24 cellular contexts compared by ENCODE assay signal in the genomic region with DNA sequence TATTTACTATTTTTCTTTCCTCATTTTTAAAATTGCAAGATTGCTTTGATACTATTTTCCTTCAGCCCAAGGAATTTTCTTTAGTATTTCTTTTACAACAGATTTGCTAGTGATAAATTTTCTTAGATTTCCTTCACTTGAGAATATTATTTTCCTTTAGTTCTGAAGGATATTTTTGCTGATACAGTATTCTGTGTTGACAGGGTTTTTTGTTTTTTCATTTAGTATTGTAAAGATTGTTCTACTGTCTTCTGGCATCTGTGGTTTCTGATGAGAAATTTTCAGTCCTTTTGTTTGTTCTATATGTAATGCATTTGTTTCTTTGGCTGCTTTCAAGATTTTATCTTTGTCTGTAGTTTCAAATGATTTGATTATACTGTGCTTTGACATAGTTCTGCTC. TPM values are rescaled to one million over a fixed set of nuclear protein-coding genes. Genes with fewer than 3 reads are reported as not detected.
DNase-seq lines count a peak whose midpoint lies in the region; ATAC-seq, FAIRE-seq and TF ChIP-seq lines count a peak whose summit lies in the region.
"Had no signal": no experiment of that assay in that cellular context is flagged by ENCODE, and none has a peak within 500 bp of the region (broad histone marks: within the 10 kb centered on the region; RNA-seq: fewer than 3 reads in every experiment).

No MANE protein-coding gene starts in this region.

- H3K9me3 ChIP-seq in HepG2 (ENCODE audit: low read length) (peaks cover 4% of the 10 kb centered on the region; the same call in 1 of the 2 replicates), right lobe of liver (no peaks in the 10 kb centered on the region), K562 (replicated peaks; ENCODE audit: control insufficient read depth, insufficient read depth, low read depth, low read length) (no peaks in the 10 kb centered on the region)
- H3K9me3 ChIP-seq: Caco-2 had no signal

- TF ChIP-seq POLR2A in HepG2 (IDR thresholded peaks at IDR 0.05; ENCODE audit: insufficient read depth in 1 of 2, low read depth in 2 of 2, low read length in 2 of 2) (no peak), right lobe of liver (IDR thresholded peaks at IDR 0.05) (no peak), K562 (conservative IDR thresholded peaks at IDR 0.05) (no peak)

- ATAC-seq in HepG2 (no peak), right lobe of liver (no peak), K562 (no peak), GM21576 (IDR thresholded peaks at IDR 0.05; ENCODE audit: unreplicated experiment) (no peak)
- ATAC-seq in activated T-cell treated with anti-CD3 and anti-CD28 coated beads, Interleukin-2, amount 50 U/mL, for 72 hours (replicated peaks in 1 of 2): no peak
- ATAC-seq: CD8-positive, alpha-beta T cell; GM23338; HCT116 had no signal

- H3K4me1 ChIP-seq in HepG2 (ENCODE audit: insufficient read depth, low read length) (no peaks in the 10 kb centered on the region), right lobe of liver (no peaks in the 10 kb centered on the region), K562 (replicated peaks in 1 of 2; ENCODE audit: control insufficient read depth in 2 of 2, insufficient read depth in 2 of 2, low read length in 2 of 2) (no peaks in the 10 kb centered on the region)
- H3K4me1 ChIP-seq: Caco-2 had no signal

- 0 out of 5 replicates have a peak, but pooled peaks cover 0 to 3% of the 10 kb centered on the region in 2 experiments for H3K36me3 ChIP-seq in HepG2 (replicated peaks in 1 of 2; ENCODE audit: control insufficient read depth in 1 of 2, insufficient read depth in 2 of 2, low read length in 2 of 2)
- H3K36me3 ChIP-seq in right lobe of liver: no peaks in the 10 kb centered on the region
- no peaks in the 10 kb centered on the region for H3K36me3 ChIP-seq in K562 (ENCODE audit: control insufficient read depth, insufficient read depth, low read length)

- CTCF ChIA-PET in HepG2 (lab: Yijun Ruan, JAX; ENCODE audit: low intra/inter-chr PET ratio, low total read pairs) (no interaction called here), K562 (lab: Yijun Ruan, JAX; ENCODE audit: low intra/inter-chr PET ratio) (no interaction called here)

- H3K79me2 ChIP-seq in HepG2 (ENCODE audit: insufficient read depth, low read length) (peaks cover 9% of the 10 kb centered on the region), K562 (ENCODE audit: control insufficient read depth, insufficient read depth, low read length) (0 out of 3 replicates have a peak, but pooled peaks cover 2% of the 10 kb centered on the region)

- H3K4me3 ChIP-seq in HepG2 (replicated peaks in 1 of 3; ENCODE audit: insufficient read depth in 1 of 3, low read depth in 2 of 3, low read length in 3 of 3): no peak overlapping the region
- no peak overlapping the region for H3K4me3 ChIP-seq in right lobe of liver
- no peak overlapping the region for H3K4me3 ChIP-seq in K562
- H3K4me3 ChIP-seq: BLaER1, GM23338 had no signal

- H2AFZ ChIP-seq in HepG2 (ENCODE audit: low read length): no peak overlapping the region
- H2AFZ ChIP-seq in K562 (ENCODE audit: low read depth, low read length): no peak overlapping the region
- H2AFZ ChIP-seq: GM23338 had no signal

- H3K9ac ChIP-seq in HepG2 (ENCODE audit: insufficient read depth, low read depth, low read length): no peak overlapping the region
- H3K9ac ChIP-seq in K562 (ENCODE audit: insufficient read depth in 1 of 2, low read depth in 2 of 2, low read length in 2 of 2): no peak overlapping the region
- H3K9ac ChIP-seq: BLaER1 had no signal

- H3K27me3 Mint-ChIP-seq in activated T-cell treated with anti-CD3 and anti-CD28 coated beads, Interleukin-2, amount 50 U/mL, for 72 hours (ENCODE audit: low read depth): no peaks in the 10 kb centered on the region
- H3K27me3 Mint-ChIP-seq: B cell; CD4-positive, CD25-positive, alpha-beta regulatory T cell had no signal

- TF ChIP-seq CTCF in HepG2 (CRISPR knock-in tag; IDR thresholded peaks at IDR 0.05) (no peak), right lobe of liver (IDR thresholded peaks at IDR 0.05) (no peak), K562 (IDR thresholded peaks at IDR 0.05 in 2 of 3, conservative IDR thresholded peaks at IDR 0.05 in 1 of 3; ENCODE audit: insufficient read depth in 2 of 3, low read depth in 1 of 3, low read length in 3 of 3) (no peak)

- no peak for TF ChIP-seq RAD21 in HepG2 (CRISPR knock-in tag; IDR thresholded peaks at IDR 0.05)
- no peak for TF ChIP-seq RAD21 in K562 (CRISPR knock-in tag; conservative IDR thresholded peaks at IDR 0.05 in 1 of 2, IDR thresholded peaks at IDR 0.05 in 1 of 2)

- no peak overlapping the region for H3K4me3 Mint-ChIP-seq in activated T-cell treated with anti-CD3 and anti-CD28 coated beads, Interleukin-2, amount 50 U/mL, for 72 hours
- H3K4me3 Mint-ChIP-seq: B cell; CD4-positive, CD25-positive, alpha-beta regulatory T cell; CD8-positive, alpha-beta T cell; GM23338; H9; HFFc6 had no signal

- no peak overlapping the region for H3K27ac Mint-ChIP-seq in activated T-cell treated with anti-CD3 and anti-CD28 coated beads, Interleukin-2, amount 50 U/mL, for 72 hours
- H3K27ac Mint-ChIP-seq: B cell; CD8-positive, alpha-beta T cell; GM23338; HFFc6 had no signal

- no peaks in the 10 kb centered on the region for H3K27me3 ChIP-seq in HepG2 (ENCODE audit: control insufficient read depth in 1 of 2, insufficient read depth in 2 of 2, low read length in 2 of 2)
- no peaks in the 10 kb centered on the region for H3K27me3 ChIP-seq in right lobe of liver
- no peaks in the 10 kb centered on the region for H3K27me3 ChIP-seq in K562 (ENCODE audit: control insufficient read depth in 2 of 2, insufficient read depth in 2 of 2, low read length in 2 of 2)
- H3K27me3 ChIP-seq: BLaER1 had no signal

- DNase-seq in HepG2 (ENCODE audit: low spot score): no peak
- no peak for DNase-seq in right lobe of liver
- no peak for DNase-seq in K562 (ENCODE audit: extremely low read depth in 1 of 4, low spot score in 3 of 4)
- DNase-seq in activated T-cell treated with anti-CD3 and anti-CD28 coated beads, Interleukin-2, amount 50 U/mL, for 72 hours: no peak
- DNase-seq in SIG-M5 treated with dmso at 0.1 percent for 504 hours (lab: John Stamatoyannopoulos, UW; ENCODE audit: unreplicated experiment): no peak
- DNase-seq: Caco-2; CD4-positive, CD25-positive, alpha-beta regulatory T cell; CD8-positive, alpha-beta T cell; DMS 273 treated with DMSO at 0.1 percent for 48 hours; DMS79; EL; GF-D8; H9; HFFc6 had no signal

- POLR2A ChIA-PET in HepG2 (lab: Yijun Ruan, JAX) (no interaction called here), K562 (lab: Yijun Ruan, JAX) (no interaction called here)

- no peak for TF ChIP-seq EP300 in HepG2 (IDR thresholded peaks at IDR 0.05; ENCODE audit: low read depth in 2 of 2, low read length in 2 of 2)
- no peak for TF ChIP-seq EP300 in HepG2 (CRISPR knock-in tag; IDR thresholded peaks at IDR 0.05; ENCODE audit: borderline replicate concordance)
- TF ChIP-seq EP300 in K562 (IDR thresholded peaks at IDR 0.05; ENCODE audit: low read length): no peak

- H3K36me3 Mint-ChIP-seq in activated T-cell treated with anti-CD3 and anti-CD28 coated beads, Interleukin-2, amount 50 U/mL, for 72 hours (ENCODE audit: insufficient read depth in 2 of 2): peaks cover 2 to 22% of the 10 kb centered on the region in 2 donors

- H3K4me2 ChIP-seq in HepG2 (ENCODE audit: low read depth, low read length) (no peak overlapping the region), K562 (ENCODE audit: insufficient read depth, low read length) (no peak overlapping the region)
- H3K4me2 ChIP-seq: BLaER1, GM23338 had no signal

- H3K9me1 ChIP-seq in K562 (ENCODE audit: control insufficient read depth, insufficient read depth, low read length): no peaks in the 10 kb centered on the region

- intact Hi-C loops in HepG2 (cut with micrococcal nuclease; ENCODE audit: unreplicated experiment) (loop anchor here (5.0 kb wide), 1 partner anchor 1927 kb away; no protein-coding TSS in a partner anchor), right lobe of liver (cut with DNase I) (no loop called here), K562 (cut with micrococcal nuclease) (no loop called here)

- H4K20me1 ChIP-seq in HepG2 (ENCODE audit: insufficient read depth, low read length): no peaks in the 10 kb centered on the region
- no peaks in the 10 kb centered on the region for H4K20me1 ChIP-seq in K562 (replicated peaks; ENCODE audit: control insufficient read depth, insufficient read depth, low read length)

- BruUV-seq in HepG2 (replicated peaks; lab: Mats Ljungman, UMichigan): no TSS peak
- no TSS peak for BruUV-seq in K562 (replicated peaks; lab: Mats Ljungman, UMichigan)

- peaks cover 10% of the 10 kb centered on the region for H3K4me1 Mint-ChIP-seq in activated T-cell treated with anti-CD3 and anti-CD28 coated beads, Interleukin-2, amount 50 U/mL, for 72 hours (ENCODE audit: low read depth)

- no peak for FAIRE-seq in HepG2 (lab: Jason Lieb, UNC)
- FAIRE-seq in K562 (lab: Jason Lieb, UNC): no peak
- FAIRE-seq in islet of Langerhans (lab: Jason Lieb, UNC): peak; percentile 51
- FAIRE-seq: A204.1, GM12892 had no signal

- H3K9me3 Mint-ChIP-seq in activated T-cell treated with anti-CD3 and anti-CD28 coated beads, Interleukin-2, amount 50 U/mL, for 72 hours: peaks cover 0 to 8% of the 10 kb centered on the region in 2 donors
- H3K9me3 Mint-ChIP-seq: GM23338, HFFc6 had no signal

- in situ Hi-C loops in HepG2 (cut with HindIII; ENCODE audit: extremely low pct_ligation_motif_present, low pct_unique_long_range_greater_than_20kb) (no loop called here), K562 (cut with MboI) (no loop called here)

- H3K27ac ChIP-seq in HepG2 (ENCODE audit: extremely low read length, insufficient read depth, low read length): no peak overlapping the region
- H3K27ac ChIP-seq in right lobe of liver: no peak overlapping the region
- H3K27ac ChIP-seq in K562 (ENCODE audit: extremely low read depth, low read depth, low read length): no peak overlapping the region
- H3K27ac ChIP-seq: 22Rv1, BLaER1, C4-2B had no signal

RNA-seq across cellular contexts. Expression of a gene that starts 20.7 kb away (rescaled TPM):
- total RNA-seq in HepG2 (2016; rRNA removed; fragmentation: Illumina TruSeq; extraction: Trizol) (23.1 and 31.2 TPM in 2 replicates), right lobe of liver (10 to 100 TPM in 1 of 6 experiments, 1 to 10 TPM in 5; 7.4 to 16.5 (median 8.8) TPM), K562 (2014; rRNA removed) (4.5 and 6.3 TPM in 2 replicates), K562 (2014; rRNA removed; fragmentation: Illumina TruSeq; extraction: Trizol) (9.0 and 9.1 TPM in 2 replicates), K562 (2015; rRNA removed; fragmentation: Illumina TruSeq; extraction: Trizol) (7.2 and 8.3 TPM in 2 replicates), K562 (2021) (9.3 and 11.7 TPM in 2 replicates)
- 8.2 and 8.3 TPM in 2 replicates for total RNA-seq in HepG2 (2016; cell fraction: cytosol; rRNA removed; fragmentation: Illumina TruSeq; extraction: Trizol; ENCODE audit: low read depth)
- total RNA-seq in HepG2 (2016; cell fraction: insoluble cytoplasmic fraction; rRNA removed; fragmentation: Illumina TruSeq; extraction: Trizol): 22.5 and 27.5 TPM in 2 replicates
- total RNA-seq in HepG2 (2016; cell fraction: membrane; rRNA removed; fragmentation: Illumina TruSeq; extraction: Trizol): 37.9 and 44.9 TPM in 2 replicates
- 11.6 and 12.3 TPM in 2 replicates for total RNA-seq in HepG2 (2016; cell fraction: nucleus; rRNA removed; fragmentation: Illumina TruSeq; extraction: Trizol)
- polyA plus RNA-seq in HepG2 (2011; rRNA removed) (9.9 and 10.3 TPM in 2 replicates), K562 (2011; rRNA removed) (5.6 and 8.7 TPM in 2 replicates), K562 (2014; fragmentation: Illumina TruSeq; extraction: Trizol) (5.2 and 5.8 TPM in 2 replicates), K562 (2014; fragmentation: Nextera tagmentation; extraction: Ambion mirVana) (1 to 10 TPM; 1.8 to 2.3 TPM), K562 (2014; rRNA removed) (2.7 and 3.2 TPM in 2 replicates)
- 3.2 and 5.4 TPM in 2 replicates for polyA plus RNA-seq in HepG2 (2011; cell fraction: cytosol; rRNA removed)
- 3.2 and 3.5 TPM in 2 replicates for polyA plus RNA-seq in HepG2 (2011; cell fraction: nucleus; rRNA removed)
- polyA plus RNA-seq in HepG2 (2012): 11.4 and 12.1 TPM in 2 replicates
- polyA plus RNA-seq in HepG2 (2016; cell fraction: cytosol; fragmentation: Illumina TruSeq; extraction: Trizol; ENCODE audit: low read depth): 8.7 and 9.1 TPM in 2 replicates
- 23.3 and 25.3 TPM in 2 replicates for polyA plus RNA-seq in HepG2 (2016; cell fraction: insoluble cytoplasmic fraction; fragmentation: Illumina TruSeq; extraction: Trizol; ENCODE audit: low read depth)
- 20.5 and 25.5 TPM in 2 replicates for polyA plus RNA-seq in HepG2 (2016; cell fraction: membrane; fragmentation: Illumina TruSeq; extraction: Trizol; ENCODE audit: low read depth)
- polyA plus RNA-seq in HepG2 (2016; cell fraction: nucleus; fragmentation: Illumina TruSeq; extraction: Trizol; ENCODE audit: insufficient read depth, low read depth): 12.6 TPM in 2 replicates
- polyA minus RNA-seq in HepG2 (2011; rRNA and poly(A)+ RNA removed; ENCODE audit: low replicate concordance): 44.2 and 45.5 TPM in 2 replicates
- polyA minus RNA-seq in HepG2 (2011; cell fraction: cytosol; rRNA and poly(A)+ RNA removed): 14.5 and 18.9 TPM in 2 replicates
- 12.9 and 17.0 TPM in 2 replicates for polyA minus RNA-seq in HepG2 (2011; cell fraction: nucleus; rRNA and poly(A)+ RNA removed)
- total RNA-seq in K562 (2011; cell fraction: chromatin; rRNA removed; ENCODE audit: low replicate concordance): 2.9 and 4.2 TPM in 2 replicates
- total RNA-seq in K562 (2011; cell fraction: nucleolus; rRNA removed): 2.5 and 3.5 TPM in 2 replicates
- total RNA-seq in K562 (2011; cell fraction: nucleoplasm; rRNA removed): 2.7 and 3.7 TPM in 2 replicates
- polyA plus RNA-seq in K562 (2011; cell fraction: cytosol; rRNA removed): 1.1 and 2.3 TPM in 2 replicates
- 2.2 and 5.6 TPM in 2 replicates for polyA plus RNA-seq in K562 (2011; cell fraction: nucleus; rRNA removed)
- polyA plus RNA-seq in K562 (2012): 4.5 and 5.8 TPM in 2 replicates
- 6.3 and 8.2 TPM in 2 replicates for polyA minus RNA-seq in K562 (2011; rRNA and poly(A)+ RNA removed)
- polyA minus RNA-seq in K562 (2011; cell fraction: cytosol; rRNA and poly(A)+ RNA removed): 4.5 and 7.2 TPM in 2 replicates
- polyA minus RNA-seq in K562 (2011; cell fraction: nucleus; rRNA and poly(A)+ RNA removed): 5.4 and 7.9 TPM in 2 replicates
- 10 to 100 TPM; 24.9 to 33.5 TPM for total RNA-seq in activated T-cell treated with anti-CD3 and anti-CD28 coated beads, Interleukin-2, amount 50 U/mL, for 72 hours
